In genomic region chr2:108620656-108621055, GRCh38 we compare ENCODE assay signal across 8 cellular contexts.
DNase-seq lines count a peak whose midpoint lies in the region; ATAC-seq and TF ChIP-seq lines count a peak whose summit lies in the region.

No MANE protein-coding gene starts in this region.

- peaks cover 23% of the 10 kb centered on the region for H3K4me1 ChIP-seq in OCI-LY3 (ENCODE audit: low read length)
- H3K4me1 ChIP-seq in skeletal muscle tissue (ENCODE audit: control insufficient read depth in 3 of 3, insufficient read depth in 3 of 3, low read length in 3 of 3) = peaks cover 17 to 21% (median 18%) of the 10 kb centered on the region in 3 donors

- H3K4me2 ChIP-seq in OCI-LY3 (ENCODE audit: low read length) = peak overlapping the region; percentile 94

- H3K79me2 ChIP-seq in OCI-LY3 (ENCODE audit: low read length) = peaks cover 69% of the 10 kb centered on the region

- H3K27me3 ChIP-seq in OCI-LY3 (ENCODE audit: low read depth, low read length) = no peaks in the 10 kb centered on the region
- no peaks in the 10 kb centered on the region for H3K27me3 ChIP-seq in skeletal muscle tissue (ENCODE audit: control insufficient read depth in 3 of 3, insufficient read depth in 3 of 3, low read length in 3 of 3)

- H3K9ac ChIP-seq in OCI-LY3 (ENCODE audit: low read length) = no peak overlapping the region
- H3K9ac ChIP-seq in skeletal muscle tissue (ENCODE audit: low read depth in 1 of 3, low read length in 3 of 3) = peak overlapping the region in 2 of 3 donors; percentile 25 to 42

- TF ChIP-seq CTCF in OCI-LY3 (IDR thresholded peaks at IDR 0.05; ENCODE audit: low read depth, low read length) = no peak

- DNase-seq in NCI-H1417 (lab: John Stamatoyannopoulos, UW) (peak; percentile 13 to 75 (median 47)), NCI-H1417 treated with DMSO at 0.1 percent for 48 hours (lab: John Stamatoyannopoulos, UW) (no peak), epithelial cell of prostate (ENCODE audit: low read depth, low spot score) (no peak), AML-193 (lab: John Stamatoyannopoulos, UW) (no peak)
- no peak for DNase-seq in stimulated activated naive CD4-positive, alpha-beta T cell treated with Interleukin-2 at 50 U/mL for 16 hours (lab: John Stamatoyannopoulos, UW)

- peaks cover 58% of the 10 kb centered on the region for H4K20me1 ChIP-seq in OCI-LY3 (ENCODE audit: insufficient read depth, low read length)

- H3K9me3 ChIP-seq in OCI-LY3 (ENCODE audit: insufficient read depth, low read length) (no peaks in the 10 kb centered on the region), skeletal muscle tissue (ENCODE audit: control insufficient read depth in 3 of 3, low read length in 3 of 3) (no peaks in the 10 kb centered on the region)

- H3K36me3 ChIP-seq in OCI-LY3 (replicated peaks; ENCODE audit: low read depth, low read length) = no peaks in the 10 kb centered on the region
- H3K36me3 ChIP-seq in skeletal muscle tissue (ENCODE audit: control insufficient read depth in 3 of 3, insufficient read depth in 3 of 3, low read length in 3 of 3) = no peaks in the 10 kb centered on the region

- no peak overlapping the region for H2AFZ ChIP-seq in OCI-LY3 (ENCODE audit: low read depth, low read length)

- ATAC-seq in HG02678 (IDR thresholded peaks at IDR 0.05; ENCODE audit: unreplicated experiment) = no peak

- peak overlapping the region; percentile 67 for H3K4me3 ChIP-seq in OCI-LY3 (ENCODE audit: low read length)
- no peak overlapping the region for H3K4me3 ChIP-seq in skeletal muscle tissue (ENCODE audit: low read length in 3 of 3)

- H3K27ac ChIP-seq in OCI-LY3 (ENCODE audit: low read length) (no peak overlapping the region), epithelial cell of prostate (peak overlapping the region; percentile 87), skeletal muscle tissue (ENCODE audit: low read depth, low read length) (peak overlapping the region; percentile 55)

Comparison
In these comparisons a context has a peak if more than half of its experiments do, and no peak if none do; other contexts are left out.
1. DNase-seq: peak in NCI-H1417 (3 of 3); none in NCI-H1417 treated with DMSO at 0.1 percent for 48 hours (single experiment), epithelial cell of prostate (single experiment), stimulated activated naive CD4-positive, alpha-beta T cell treated with Interleukin-2 at 50 U/mL for 16 hours (single experiment) and AML-193 (0 of 2).